In the genomic region with DNA sequence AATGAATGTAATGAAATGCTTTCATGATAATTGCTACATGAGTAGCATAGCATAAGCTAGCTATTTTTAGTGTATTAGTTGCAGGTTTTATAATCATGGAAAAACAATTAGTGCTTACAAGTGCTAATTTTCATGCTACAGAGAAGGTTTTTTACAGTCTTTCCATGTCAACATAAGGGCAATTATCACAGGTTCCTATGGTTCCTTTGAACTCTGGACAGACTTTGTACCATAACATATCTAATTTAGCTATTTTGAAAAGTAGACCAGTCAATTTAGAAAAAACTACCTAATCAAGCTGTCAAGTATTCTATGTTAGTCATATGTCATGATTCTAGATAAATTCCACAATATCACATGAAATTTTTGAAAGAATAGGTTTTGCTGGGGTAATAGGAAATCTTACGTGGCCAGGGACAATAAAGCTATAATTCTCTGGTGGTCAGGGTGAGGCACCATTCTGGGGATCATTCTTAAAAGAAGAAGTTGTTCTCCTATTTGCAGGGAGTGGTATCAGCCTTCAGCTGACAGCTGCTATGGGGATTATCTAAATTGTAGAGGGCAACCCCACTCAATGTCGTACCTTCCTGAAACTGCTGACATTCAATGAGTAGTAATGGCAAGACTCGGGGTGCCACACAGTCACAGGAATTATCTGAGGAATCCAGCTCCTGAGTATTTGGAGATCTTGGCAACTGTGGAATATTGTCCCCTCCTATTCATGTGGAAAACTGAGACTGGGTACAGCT, we compare ENCODE assay signal across 23 cellular contexts.
"Had no signal": no experiment of that assay in that cellular context is flagged by ENCODE, and none has a peak within 500 bp of the region (broad histone marks: within the 10 kb centered on the region; RNA-seq: fewer than 3 reads in every experiment).

No MANE protein-coding gene starts in this region.

- ATAC-seq: foreskin keratinocyte; left lobe of liver; lower lobe of right lung; natural killer cell treated with Interleukin-12 subunit alpha and Interleukin-12 subunit beta and Interleukin-15 and Interleukin-18, amount 100 ng/mL, for 72 hours; right lobe of liver; stimulated activated effector memory CD8-positive, alpha-beta T cell treated with anti-CD3 and anti-CD28 coated beads, Interleukin-12 subunit alpha, Interleukin-12 subunit beta, amount 100 ng/mL, for 72 hours; stimulated activated naive CD8-positive, alpha-beta T cell treated with anti-CD3 and anti-CD28 coated beads, Interleukin-15, Interleukin-2, amounts not matched to agents 100 U/mL and 50 U/mL, for 24 hours; upper lobe of right lung had no signal

- H3K36me3 ChIP-seq: lower lobe of right lung, neural progenitor cell, ovary, right lobe of liver, suprapubic skin, tibial artery, upper lobe of right lung, vagina had no signal

- H3K27me3 ChIP-seq: foreskin keratinocyte, neural progenitor cell, ovary, right lobe of liver, suprapubic skin, tibial artery, upper lobe of right lung, vagina had no signal

- H3K27ac ChIP-seq: coronary artery, foreskin keratinocyte, lower lobe of right lung, neural progenitor cell, ovary, right lobe of liver, suprapubic skin, tibial artery, upper lobe of right lung, vagina had no signal

- H3K4me2 ChIP-seq: neural progenitor cell had no signal

- FAIRE-seq: endothelial cell of umbilical vein had no signal

- H3K4me1 ChIP-seq: foreskin keratinocyte, lower lobe of right lung, neural progenitor cell, right lobe of liver, suprapubic skin, tibial artery, upper lobe of right lung, vagina had no signal

- H2AFZ ChIP-seq: neural progenitor cell had no signal

- H3K9me3 ChIP-seq: lower lobe of right lung, ovary, right lobe of liver, suprapubic skin, tibial artery, upper lobe of right lung, vagina had no signal

- H3K9ac ChIP-seq: neural progenitor cell had no signal

- DNase-seq: effector CD4-positive, alpha-beta T cell; endodermal cell; erythroblast; foreskin keratinocyte; head of caudate nucleus; hippocampal formation; lower lobe of right lung; nucleus accumbens; ovary; right lobe of liver; stimulated activated CD4-positive, alpha-beta T cell treated with anti-CD3 and anti-CD28 coated beads, Interleukin-4, amount 100 ng/mL, for 1 hour; stimulated activated CD8-positive, alpha-beta memory T cell treated with anti-CD3 and anti-CD28 coated beads, Interleukin-4, amount 100 ng/mL, for 48 hours; stimulated activated naive CD8-positive, alpha-beta T cell treated with anti-CD3 and anti-CD28 coated beads, Interleukin-15, Interleukin-2, amounts not matched to agents 100 U/mL and 50 U/mL, for 24 hours; tibial artery; upper lobe of right lung had no signal

- H3K4me3 ChIP-seq: coronary artery, lower lobe of right lung, neural progenitor cell, ovary, right lobe of liver, suprapubic skin, tibial artery, upper lobe of right lung, vagina had no signal
